In genomic region chr20:10990625-10991382, GRCh38 we compare ENCODE assay signal across 17 cellular contexts.
DNase-seq lines count a peak whose midpoint lies in the region; ATAC-seq and TF ChIP-seq lines count a peak whose summit lies in the region.
"Had no signal": no experiment of that assay in that cellular context is flagged by ENCODE, and none has a peak within 500 bp of the region (broad histone marks: within the 10 kb centered on the region; RNA-seq: fewer than 3 reads in every experiment).

No MANE protein-coding gene starts in this region.

- H3K4me3 ChIP-seq in mammary epithelial cell (replicated peaks in 1 of 3; ENCODE audit: insufficient read depth in 1 of 3, low read depth in 2 of 3, low read length in 3 of 3) = no peak overlapping the region
- H3K4me3 ChIP-seq in liver (ENCODE audit: low read depth in 1 of 3, low read length in 3 of 3) = no peak overlapping the region
- H3K4me3 ChIP-seq in left lung = no peak overlapping the region
- H3K4me3 ChIP-seq: BLaER1, HAP-1 had no signal

- peak; percentile 66 for ATAC-seq in WTC11
- no peak for ATAC-seq in GM18519 (IDR thresholded peaks at IDR 0.05; ENCODE audit: low FRiP score, unreplicated experiment)
- no peak for ATAC-seq in left ventricle myocardium superior
- no peak for ATAC-seq in left lung

- H3K36me3 ChIP-seq in mammary epithelial cell (ENCODE audit: insufficient read depth, low read length) = no peaks in the 10 kb centered on the region
- no peaks in the 10 kb centered on the region for H3K36me3 ChIP-seq in liver (ENCODE audit: control insufficient read depth in 4 of 4, insufficient read depth in 3 of 4, low read depth in 1 of 4, low read length in 3 of 4)
- no peaks in the 10 kb centered on the region for H3K36me3 ChIP-seq in left lung
- H3K36me3 ChIP-seq: BLaER1, HAP-1 had no signal

- 96% methylated on average over 3 of the region's 3 CpGs for WGBS in mammary epithelial cell (ENCODE audit: low coverage, missing lambda C conversion rate)
- WGBS in liver = 82% methylated on average over 3 of the region's 3 CpGs

- intact Hi-C loops in mammary epithelial cell (cut with micrococcal nuclease) (no loop called here), MCF 10A (cut with micrococcal nuclease) (no loop called here), left ventricle myocardium superior (cut with micrococcal nuclease) (no loop called here), left lung (cut with DNase I) (no loop called here)

- H3K4me1 ChIP-seq in mammary epithelial cell (ENCODE audit: insufficient read depth, low read length) (peaks cover 11% of the 10 kb centered on the region), liver (ENCODE audit: control insufficient read depth in 4 of 4, insufficient read depth in 4 of 4, low read length in 3 of 4) (no peaks in the 10 kb centered on the region), left lung (no peaks in the 10 kb centered on the region)
- H3K4me1 ChIP-seq: HAP-1 had no signal

- DNase-seq in mammary epithelial cell (no peak), MCF 10A (ENCODE audit: unreplicated experiment) (no peak), WTC11 (ENCODE audit: low spot score) (no peak), left ventricle myocardium superior (no peak), left lung (no peak)
- DNase-seq: CD4-positive, alpha-beta memory T cell; DMS153; DMS79; GF-D8; KBM-7 had no signal

- H3K27me3 Mint-ChIP-seq in MCF 10A (ENCODE audit: insufficient read depth, unreplicated experiment) (no peaks in the 10 kb centered on the region), WTC11 (ENCODE audit: low read depth) (no peaks in the 10 kb centered on the region)
- H3K27me3 Mint-ChIP-seq: IgD-negative memory B cell had no signal

- peak overlapping the region; percentile 7 for H2AFZ ChIP-seq in mammary epithelial cell (ENCODE audit: low read depth, low read length)

- no peak for TF ChIP-seq RAD21 in liver (IDR thresholded peaks at IDR 0.05)

- dilution Hi-C loops in mammary epithelial cell (cut with HindIII; ENCODE audit: low sequenced_read_pairs) = no loop called here

- H3K9me3 Mint-ChIP-seq in MCF 10A (ENCODE audit: unreplicated experiment) (no peaks in the 10 kb centered on the region), WTC11 (peaks cover 5% of the 10 kb centered on the region; the same call in 1 of the 2 replicates)

- H3K4me1 Mint-ChIP-seq in MCF 10A (ENCODE audit: insufficient read depth, unreplicated experiment) (peaks cover 17% of the 10 kb centered on the region), WTC11 (peaks cover 32% of the 10 kb centered on the region)
- H3K4me1 Mint-ChIP-seq: CD14-positive monocyte; CD4-positive, alpha-beta memory T cell; IgD-negative memory B cell had no signal

- no peak for TF ChIP-seq CTCF in mammary epithelial cell (conservative IDR thresholded peaks at IDR 0.05 in 1 of 2, IDR thresholded peaks at IDR 0.05 in 1 of 2; ENCODE audit: extremely low read depth in 1 of 2, insufficient read depth in 1 of 2, low read depth in 1 of 2, low read length in 2 of 2)
- no peak for TF ChIP-seq CTCF in MCF 10A (IDR thresholded peaks at IDR 0.05; ENCODE audit: unreplicated experiment)
- no peak for TF ChIP-seq CTCF in WTC11 (IDR thresholded peaks at IDR 0.05)
- TF ChIP-seq CTCF in liver (IDR thresholded peaks at IDR 0.05; ENCODE audit: low read depth, low read length, missing input control) = no peak
- TF ChIP-seq CTCF in left lung (IDR thresholded peaks at IDR 0.05) = no peak

- H3K36me3 Mint-ChIP-seq in MCF 10A (ENCODE audit: insufficient read depth, unreplicated experiment) (no peaks in the 10 kb centered on the region), WTC11 (no peaks in the 10 kb centered on the region)
- H3K36me3 Mint-ChIP-seq: CD14-positive monocyte; CD4-positive, alpha-beta memory T cell; IgD-negative memory B cell had no signal

- CTCF ChIA-PET in mammary epithelial cell (lab: Charles Lee; ENCODE audit: low non-redundant PET) (no interaction called here), MCF 10A (lab: Yijun Ruan, JAX) (interaction anchor here (0.6 to 1.3 kb wide), 4 partner anchors 11 to 1817 kb away, joined by 3 to 8 read pairs (median 4); no protein-coding TSS in a partner anchor), WTC11 (lab: Charles Lee) (no interaction called here)

- H3K27ac Mint-ChIP-seq in MCF 10A (ENCODE audit: low read depth, unreplicated experiment) (no peak overlapping the region), WTC11 (no peak overlapping the region)
- H3K27ac Mint-ChIP-seq: CD14-positive monocyte; CD4-positive, alpha-beta memory T cell; IgD-negative memory B cell had no signal

- in situ Hi-C loops in mammary epithelial cell (cut with MboI; ENCODE audit: low sequenced_read_pairs in 2 of 2) = no loop called here

- no peak overlapping the region for H3K4me2 ChIP-seq in mammary epithelial cell (ENCODE audit: insufficient read depth, low read depth, low read length)
- H3K4me2 ChIP-seq: BLaER1 had no signal

- H3K79me2 ChIP-seq in mammary epithelial cell (ENCODE audit: insufficient read depth, low read length) = no peaks in the 10 kb centered on the region

- H3K27me3 ChIP-seq in mammary epithelial cell (ENCODE audit: insufficient read depth, low read length) (no peaks in the 10 kb centered on the region), liver (ENCODE audit: control insufficient read depth in 4 of 4, insufficient read depth in 4 of 4, low read length in 3 of 4) (peaks cover 0 to 4% (median 0%) of the 10 kb centered on the region in 4 donors), left lung (no peaks in the 10 kb centered on the region)
- H3K27me3 ChIP-seq: BLaER1 had no signal

- POLR2A ChIA-PET in MCF 10A (lab: Yijun Ruan, JAX) = interaction anchor here (1.1 to 1.3 kb wide), 2 partner anchors 11 to 37 kb away, joined by 7 to 10 read pairs; no protein-coding TSS in a partner anchor
- POLR2A ChIA-PET in WTC11 (lab: Charles Lee) = no interaction called here

- BruUV-seq in mammary epithelial cell (replicated peaks; lab: Mats Ljungman, UMichigan) (no TSS peak), MCF 10A (replicated peaks; lab: Mats Ljungman, UMichigan) (no TSS peak)

- no peaks in the 10 kb centered on the region for H4K20me1 ChIP-seq in mammary epithelial cell (ENCODE audit: insufficient read depth, low read length)
- H4K20me1 ChIP-seq: BLaER1 had no signal

- H3K9me3 ChIP-seq in mammary epithelial cell (replicated peaks; ENCODE audit: insufficient read depth, low read length) (no peaks in the 10 kb centered on the region), liver (ENCODE audit: control insufficient read depth in 4 of 4, low read length in 3 of 4) (no peaks in the 10 kb centered on the region), left lung (no peaks in the 10 kb centered on the region)
- H3K9me3 ChIP-seq: BLaER1, HAP-1 had no signal

- H3K4me3 Mint-ChIP-seq in MCF 10A (ENCODE audit: unreplicated experiment) (no peak overlapping the region), WTC11 (no peak overlapping the region)
- H3K4me3 Mint-ChIP-seq: CD14-positive monocyte; CD4-positive, alpha-beta memory T cell; IgD-negative memory B cell had no signal

- H3K9ac ChIP-seq in mammary epithelial cell (ENCODE audit: insufficient read depth, low read length) (no peak overlapping the region), liver (ENCODE audit: low read depth in 1 of 2, low read length in 2 of 2) (no peak overlapping the region)
- H3K9ac ChIP-seq: BLaER1 had no signal

- no peak overlapping the region for H3K27ac ChIP-seq in mammary epithelial cell (ENCODE audit: insufficient read depth, low read depth, low read length)
- no peak overlapping the region for H3K27ac ChIP-seq in liver (ENCODE audit: low read depth in 1 of 2, low read length in 2 of 2)
- H3K27ac ChIP-seq in left lung = no peak overlapping the region
- H3K27ac ChIP-seq: 22Rv1, BLaER1 had no signal

TF ChIP-seq in WTC11, 78 proteins besides CTCF, POLR2A, EP300 and RAD21 (continues in another document):
- no peak for TF ChIP-seq SOX15 (CRISPR knock-in tag; IDR thresholded peaks at IDR 0.05)
- no peak for TF ChIP-seq KAT7 (CRISPR knock-in tag; IDR thresholded peaks at IDR 0.05; ENCODE audit: borderline replicate concordance)
- no peak for TF ChIP-seq PREB (CRISPR knock-in tag; IDR thresholded peaks at IDR 0.05; ENCODE audit: borderline replicate concordance)

TF ChIP-seq in liver, 16 proteins besides CTCF, POLR2A, EP300 and RAD21:
- TF ChIP-seq EGR1 (IDR thresholded peaks at IDR 0.05; ENCODE audit: low read depth in 2 of 2) = no peak
- TF ChIP-seq NR2F2 (IDR thresholded peaks at IDR 0.05) = peak; percentile 58
